14 cellular contexts compared by ENCODE assay signal in genomic region chr20:62314339-62314638, GRCh38. TPM values are rescaled to one million over a fixed set of nuclear protein-coding genes. Genes with fewer than 3 reads are reported as not detected.
DNase-seq lines count a peak whose midpoint lies in the region; ATAC-seq and TF ChIP-seq lines count a peak whose summit lies in the region.
"Had no signal": no experiment of that assay in that cellular context is flagged by ENCODE, and none has a peak within 500 bp of the region (broad histone marks: within the 10 kb centered on the region; RNA-seq: fewer than 3 reads in every experiment).

No MANE protein-coding gene starts in this region.

- H3K36me3 ChIP-seq in RWPE2 (ENCODE audit: low read depth) (peaks cover 87% of the 10 kb centered on the region), neuronal stem cell (replicated peaks in 1 of 2; ENCODE audit: control insufficient read depth in 2 of 2, insufficient read depth in 2 of 2, low read length in 2 of 2) (peaks cover 68 to 73% of the 10 kb centered on the region in 2 donors)

- peak overlapping the region; percentile 65 for H3K23ac ChIP-seq in neuronal stem cell (ENCODE audit: low read depth, low read length, poor library complexity)

- H2BK15ac ChIP-seq in neuronal stem cell (ENCODE audit: low read length), result no peak overlapping the region

- H2AK5ac ChIP-seq in neuronal stem cell (ENCODE audit: low read depth, low read length), result no peak overlapping the region

- H3K27me3 ChIP-seq in RWPE2 (ENCODE audit: insufficient read depth, poor library complexity, severe bottlenecking), result no peaks in the 10 kb centered on the region
- no peaks in the 10 kb centered on the region for H3K27me3 ChIP-seq in neuronal stem cell (ENCODE audit: control insufficient read depth in 3 of 3, insufficient read depth in 3 of 3, low read depth in 1 of 3, low read length in 3 of 3)

- H3K4me3 ChIP-seq in RWPE2 (ENCODE audit: severe bottlenecking) (no peak overlapping the region), neuronal stem cell (ENCODE audit: low read length in 2 of 2) (no peak overlapping the region)
- H3K4me3 ChIP-seq: HAP-1 had no signal

- no peak overlapping the region for H3K18ac ChIP-seq in neuronal stem cell (ENCODE audit: low read length)

- ATAC-seq in RWPE2 (ENCODE audit: low read depth), result peak; percentile 1; the same call in 1 of the 3 replicates

- DNase-seq in 8988T (peak; percentile 79), HCEC 1CT (peak; percentile 0), RWPE2 (ENCODE audit: low spot score) (peak; percentile 88), neuronal stem cell (ENCODE audit: low spot score) (no peak), NCI-H526 (lab: John Stamatoyannopoulos, UW) (no peak), NAMALWA (ENCODE audit: low spot score) (no peak)
- DNase-seq in stimulated activated naive CD4-positive, alpha-beta T cell treated with Interleukin-2 at 50 U/mL for 16 hours (lab: John Stamatoyannopoulos, UW), result no peak
- DNase-seq: C1 segment of cervical spinal cord, COR-L47, DMS153, DND-41, GOT3 had no signal

- H3K9me3 ChIP-seq in RWPE2 (ENCODE audit: severe bottlenecking), result no peaks in the 10 kb centered on the region
- no peaks in the 10 kb centered on the region for H3K9me3 ChIP-seq in neuronal stem cell (replicated peaks in 1 of 2; ENCODE audit: control insufficient read depth in 2 of 2, insufficient read depth in 1 of 2, low read depth in 1 of 2, low read length in 2 of 2)
- H3K9me3 ChIP-seq: HAP-1 had no signal

- H3K4ac ChIP-seq in neuronal stem cell (ENCODE audit: low read length), result no peak overlapping the region

- H4K8ac ChIP-seq in neuronal stem cell (ENCODE audit: low read depth, low read length), result no peak overlapping the region

- TF ChIP-seq CTCF in RWPE2 (IDR thresholded peaks at IDR 0.05; ENCODE audit: poor library complexity, severe bottlenecking), result no peak

- no peak overlapping the region for H2BK12ac ChIP-seq in neuronal stem cell (ENCODE audit: low read length)

- H3K4me1 ChIP-seq in RWPE2 (ENCODE audit: insufficient read depth, poor library complexity, severe bottlenecking) (no peaks in the 10 kb centered on the region), neuronal stem cell (ENCODE audit: control insufficient read depth in 2 of 2, insufficient read depth in 1 of 2, low read depth in 1 of 2, low read length in 2 of 2) (no peaks in the 10 kb centered on the region)
- H3K4me1 ChIP-seq: HAP-1 had no signal

- whole genome bisulfite sequencing in neuronal stem cell (ENCODE audit: extremely low coverage in 2 of 2, insufficient read length in 2 of 2, insufficient replicate concordance in 1 of 2), 2 donors, result no CpG with 5 or more reads among the region's 12 CpGs

- no peak overlapping the region for H4K91ac ChIP-seq in neuronal stem cell (ENCODE audit: low read depth, low read length, poor library complexity)

- no peak overlapping the region for H2BK5ac ChIP-seq in neuronal stem cell (ENCODE audit: low read length)

- H3K9ac ChIP-seq in neuronal stem cell (ENCODE audit: low read depth, low read length, poor library complexity), result no peak overlapping the region

- H3K4me2 ChIP-seq in neuronal stem cell (ENCODE audit: insufficient read depth, low read length, poor library complexity, severe bottlenecking), result no peak overlapping the region

- peaks cover 9% of the 10 kb centered on the region for H3K79me1 ChIP-seq in neuronal stem cell (ENCODE audit: low read depth, low read length)

- no peak overlapping the region for H2AFZ ChIP-seq in neuronal stem cell (ENCODE audit: low read length)

- H3K27ac ChIP-seq in RWPE2 (ENCODE audit: poor library complexity, severe bottlenecking) (no peak overlapping the region), neuronal stem cell (replicated peaks; ENCODE audit: low read length) (no peak overlapping the region)

- no peak overlapping the region for H3K14ac ChIP-seq in neuronal stem cell (ENCODE audit: low read length)

- no peak overlapping the region for H2BK120ac ChIP-seq in neuronal stem cell (ENCODE audit: low read depth, low read length)

RNA-seq across cellular contexts. Expression of gene ADRM1, which starts 11.5 kb away (rescaled TPM):
- polyA plus RNA-seq in neuronal stem cell (2013, experiment 1 of 2), result 69.1 TPM
- polyA plus RNA-seq in neuronal stem cell (2013, experiment 2 of 2), result 69.0 TPM

RNA-seq across cellular contexts. Expression of gene LAMA5, which starts 52.8 kb away (rescaled TPM):
- 59.5 TPM for polyA plus RNA-seq in neuronal stem cell (2013, experiment 1 of 2)
- polyA plus RNA-seq in neuronal stem cell (2013, experiment 2 of 2), result 57.4 TPM
- polyA plus RNA-seq: CD4-positive, alpha-beta memory T cell had no signal

Comparison
In these comparisons a context has a peak if more than half of its experiments do, and no peak if none do; other contexts are left out.
1. DNase-seq: peak in 8988T (single experiment), HCEC 1CT (single experiment) and RWPE2 (single experiment); none in neuronal stem cell (single experiment), stimulated activated naive CD4-positive, alpha-beta T cell treated with Interleukin-2 at 50 U/mL for 16 hours (single experiment), NCI-H526 (0 of 2) and NAMALWA (single experiment).